ENCODE assay signal across 18 cellular contexts in genomic region chr14:89750206-89750867, GRCh38.
A peak's percentile ranks its signal among the peaks of the same experiment; 100 is the strongest.
DNase-seq lines count a peak whose midpoint lies in the region; ATAC-seq and TF ChIP-seq lines count a peak whose summit lies in the region.
"Had no signal": no experiment of that assay in that cellular context is flagged by ENCODE, and none has a peak within 500 bp of the region (broad histone marks: within the 10 kb centered on the region; RNA-seq: fewer than 3 reads in every experiment).

No MANE protein-coding gene starts in this region.

- intact Hi-C loops in esophagus muscularis mucosa (cut with DNase I): no loop called here

- H3K4me1 ChIP-seq in esophagus muscularis mucosa (peaks cover 0 to 13% (median under 1%) of the 10 kb centered on the region in 4 donors), tibial nerve (peaks cover 0 to 18% (median 0%) of the 10 kb centered on the region in 4 donors)
- H3K4me1 ChIP-seq: upper lobe of left lung had no signal

- H3K9me3 ChIP-seq in esophagus muscularis mucosa: no peaks in the 10 kb centered on the region
- H3K9me3 ChIP-seq in tibial nerve: no peaks in the 10 kb centered on the region

- H3K4me3 ChIP-seq in esophagus muscularis mucosa: no peak overlapping the region
- no peak overlapping the region for H3K4me3 ChIP-seq in tibial nerve
- H3K4me3 ChIP-seq: GM23338, upper lobe of left lung had no signal

- no peak for TF ChIP-seq EP300 in esophagus muscularis mucosa (IDR thresholded peaks at IDR 0.05)
- TF ChIP-seq EP300 in tibial nerve (IDR thresholded peaks at IDR 0.05): no peak

- peak; percentile 59 for DNase-seq in SIG-M5 treated with dmso at 0.1 percent for 504 hours (lab: John Stamatoyannopoulos, UW; ENCODE audit: unreplicated experiment)
- DNase-seq in SIG-M5 (lab: John Stamatoyannopoulos, UW): no peak
- DNase-seq in NOMO-1 (lab: John Stamatoyannopoulos, UW; ENCODE audit: unreplicated experiment in 2 of 2): peak; percentile 23 to 50
- DNase-seq in esophagus muscularis mucosa (ENCODE audit: extremely low spot score): peak; percentile 29
- peak; percentile 11 for DNase-seq in pons (ENCODE audit: low spot score)
- DNase-seq in tibial nerve (ENCODE audit: low spot score in 2 of 2): no peak
- no peak for DNase-seq in foreskin melanocyte
- DNase-seq: activated CD8-positive, alpha-beta memory T cell treated with anti-CD3 and anti-CD28 coated beads, Interleukin-2, amount 10 ng/mL, durations not matched to agents 7 days and 5 days; activated naive CD4-positive, alpha-beta T cell; CD4-positive, alpha-beta T cell; dermis blood vessel endothelial cell; NCI-H2171; NCI-H774; T-helper 1 cell; upper lobe of left lung had no signal

- TF ChIP-seq POLR2A in esophagus muscularis mucosa (IDR thresholded peaks at IDR 0.05; ENCODE audit: low read depth): no peak
- no peak for TF ChIP-seq POLR2A in tibial nerve (IDR thresholded peaks at IDR 0.05)

- H3K36me3 ChIP-seq in esophagus muscularis mucosa (no peaks in the 10 kb centered on the region), tibial nerve (no peaks in the 10 kb centered on the region)
- H3K36me3 ChIP-seq: upper lobe of left lung had no signal

- H3K27ac ChIP-seq in esophagus muscularis mucosa (replicated peaks in 1 of 4) (no peak overlapping the region), tibial nerve (peak overlapping the region in 2 of 4 donors; percentile 18 to 56)
- H3K27ac ChIP-seq: upper lobe of left lung had no signal

- no peaks in the 10 kb centered on the region for H3K27me3 ChIP-seq in esophagus muscularis mucosa
- H3K27me3 ChIP-seq in tibial nerve: no peaks in the 10 kb centered on the region
- H3K27me3 ChIP-seq: upper lobe of left lung had no signal

- no peak for ATAC-seq in HG02623 (IDR thresholded peaks at IDR 0.05; ENCODE audit: unreplicated experiment)
- ATAC-seq: GM23338, WTC11 had no signal

- WGBS in esophagus muscularis mucosa: 44% methylated on average over 6 of the region's 6 CpGs
- 34 to 38% methylated on average over 6 of the region's 6 CpGs for WGBS in tibial nerve, 2 donors

- no peak for TF ChIP-seq CTCF in esophagus muscularis mucosa (IDR thresholded peaks at IDR 0.05)
- no peak for TF ChIP-seq CTCF in tibial nerve (IDR thresholded peaks at IDR 0.05)

Comparison
In these comparisons a context has a peak if more than half of its experiments do, and no peak if none do; other contexts are left out.
1. DNase-seq: peak in SIG-M5 treated with dmso at 0.1 percent for 504 hours (single experiment), NOMO-1 (2 of 2), esophagus muscularis mucosa (single experiment) and pons (single experiment); none in SIG-M5 (single experiment), tibial nerve (0 of 2) and foreskin melanocyte (single experiment).